ENCODE assay signal across 8 cellular contexts in the genomic region with DNA sequence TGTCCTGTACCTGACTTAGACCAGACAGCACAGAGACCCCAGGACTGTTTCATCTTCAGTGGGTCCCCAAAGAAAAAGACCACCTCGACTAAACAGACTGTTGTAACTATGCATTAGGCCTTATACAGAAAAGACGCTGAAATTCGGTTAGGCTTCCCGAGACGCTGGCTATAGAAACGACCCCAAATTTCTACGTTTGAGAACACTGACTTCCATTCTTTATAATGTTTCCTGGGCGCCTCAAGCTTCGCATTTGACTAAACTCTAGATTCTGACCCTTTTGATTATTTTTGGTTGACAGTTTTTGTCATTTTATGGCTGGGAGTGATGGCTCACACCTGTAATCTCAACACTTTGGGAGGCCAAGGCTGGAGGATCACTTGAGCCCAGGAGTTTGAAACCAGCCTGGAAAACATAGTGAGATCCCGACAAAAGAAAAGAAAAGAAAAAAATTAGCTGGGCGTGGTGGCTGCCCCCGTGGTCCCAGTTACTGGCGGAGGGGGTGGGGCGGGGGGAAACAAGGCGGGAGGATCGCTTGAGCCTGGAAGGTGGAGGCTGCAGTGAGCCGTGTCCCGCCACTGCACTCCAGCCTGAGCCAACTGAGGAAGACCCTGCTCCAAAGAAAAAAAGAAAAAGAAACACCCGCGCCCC. TPM values are rescaled to one million over a fixed set of nuclear protein-coding genes. Genes with fewer than 3 reads are reported as not detected.
DNase-seq lines count a peak whose midpoint lies in the region; ATAC-seq, FAIRE-seq and TF ChIP-seq lines count a peak whose summit lies in the region.

No MANE protein-coding gene starts in this region.

- H3K27me3 ChIP-seq in CD4-positive, alpha-beta memory T cell (ENCODE audit: insufficient read depth, low read length) = no peaks in the 10 kb centered on the region
- no peaks in the 10 kb centered on the region for H3K27me3 ChIP-seq in OCI-LY1 (ENCODE audit: insufficient read depth, low read length)
- no peaks in the 10 kb centered on the region for H3K27me3 ChIP-seq in endothelial cell of umbilical vein (ENCODE audit: control insufficient read depth in 2 of 2, insufficient read depth in 2 of 2, low read length in 2 of 2)
- no peaks in the 10 kb centered on the region for H3K27me3 ChIP-seq in neuron (ENCODE audit: insufficient read depth, low read length)

- H3K36me3 ChIP-seq in CD4-positive, alpha-beta memory T cell (ENCODE audit: insufficient read depth, low read length) = no peaks in the 10 kb centered on the region
- H3K36me3 ChIP-seq in OCI-LY1 (ENCODE audit: insufficient read depth, low read length) (no peaks in the 10 kb centered on the region), endothelial cell of umbilical vein (ENCODE audit: control insufficient read depth in 2 of 2, extremely low read depth in 1 of 2, insufficient read depth in 2 of 2, low read length in 2 of 2) (no peaks in the 10 kb centered on the region), neuron (ENCODE audit: insufficient read depth, low read length) (no peaks in the 10 kb centered on the region)

- H3K79me2 ChIP-seq in OCI-LY1 (ENCODE audit: insufficient read depth, low read length) (peaks cover 34% of the 10 kb centered on the region), endothelial cell of umbilical vein (ENCODE audit: control insufficient read depth, insufficient read depth, low read length) (peaks cover 40% of the 10 kb centered on the region)

- no peak for ATAC-seq in GM18502 (IDR thresholded peaks at IDR 0.05; ENCODE audit: poor library complexity, unreplicated experiment)

- peaks cover 0 to 20% of the 10 kb centered on the region in 2 donors for H3K36me3 Mint-ChIP-seq in CD4-positive, alpha-beta memory T cell

- peak overlapping the region; percentile 89 to 96 (median 92) for H3K27ac Mint-ChIP-seq in CD4-positive, alpha-beta memory T cell

- H3K4me2 ChIP-seq in OCI-LY1 (ENCODE audit: low read length) (peak overlapping the region; percentile 72), endothelial cell of umbilical vein (ENCODE audit: insufficient read depth, low read length) (peak overlapping the region; percentile 65)

- POLR2A ChIA-PET in CD4-positive, alpha-beta memory T cell (lab: Charles Lee; ENCODE audit: partially characterized antibody) = interaction anchor here (0.8 to 5.7 kb wide), 10 partner anchors 9 to 282 kb away, joined by 3 to 63 read pairs (median 3); no protein-coding TSS in a partner anchor
- POLR2A ChIA-PET in endothelial cell of umbilical vein (lab: Charles Lee) = no interaction called here

- H3K27me3 Mint-ChIP-seq in CD4-positive, alpha-beta memory T cell = no peaks in the 10 kb centered on the region

- TF ChIP-seq CTCF in OCI-LY1 (IDR thresholded peaks at IDR 0.05; ENCODE audit: low read length) (no peak), endothelial cell of umbilical vein (IDR thresholded peaks at IDR 0.05; ENCODE audit: extremely low read depth in 1 of 2, insufficient read depth in 1 of 2, low read depth in 1 of 2, low read length in 2 of 2) (no peak)

- no peaks in the 10 kb centered on the region for H3F3A ChIP-seq in OCI-LY1 (ENCODE audit: insufficient read depth, low read length)

- H3K27ac ChIP-seq in CD4-positive, alpha-beta memory T cell (ENCODE audit: low read depth, low read length) = peak overlapping the region; percentile 77
- no peak overlapping the region for H3K27ac ChIP-seq in OCI-LY1 (ENCODE audit: low read depth, low read length, poor library complexity, severe bottlenecking)
- peak overlapping the region; percentile 78 for H3K27ac ChIP-seq in endothelial cell of umbilical vein (ENCODE audit: insufficient read depth, low read depth, low read length)

- DNase-seq in CD4-positive, alpha-beta memory T cell = no peak
- no peak for DNase-seq in endothelial cell of umbilical vein (ENCODE audit: low read depth, low spot score)
- DNase-seq in cerebellar cortex (ENCODE audit: low spot score) = no peak
- no peak for DNase-seq in middle frontal gyrus (ENCODE audit: extremely low spot score, low spot score)
- DNase-seq in hypothalamus (lab: John Stamatoyannopoulos, UW) = no peak

- peak overlapping the region; percentile 87 to 91 (median 89) for H3K4me3 Mint-ChIP-seq in CD4-positive, alpha-beta memory T cell

- CTCF ChIA-PET in CD4-positive, alpha-beta memory T cell (lab: Charles Lee; ENCODE audit: partially characterized antibody) = no interaction called here
- CTCF ChIA-PET in endothelial cell of umbilical vein (lab: Charles Lee) = interaction anchor here (1.2 kb wide), 1 partner anchor 72 kb away, joined by 3 read pairs; no protein-coding TSS in a partner anchor

- peak overlapping the region in 1 of 2 donors; percentile 67 for H3K4me3 ChIP-seq in CD4-positive, alpha-beta memory T cell (ENCODE audit: low read length in 2 of 2)
- H3K4me3 ChIP-seq in OCI-LY1 (ENCODE audit: low read depth, low read length, poor library complexity, severe bottlenecking) = peak overlapping the region; percentile 82
- H3K4me3 ChIP-seq in endothelial cell of umbilical vein (replicated peaks in 1 of 3; ENCODE audit: insufficient read depth in 1 of 3, low read depth in 1 of 3, low read length in 3 of 3) = peak overlapping the region; percentile 79 to 86 (median 85)
- peak overlapping the region; percentile 63 for H3K4me3 ChIP-seq in neuron (ENCODE audit: low read length)

- intact Hi-C loops in CD4-positive, alpha-beta memory T cell (cut with micrococcal nuclease) = loop anchor here (5.0 kb wide), 1 partner anchor 56 kb away; no protein-coding TSS in a partner anchor
- intact Hi-C loops in endothelial cell of umbilical vein (cut with micrococcal nuclease) = no loop called here

- H2AFZ ChIP-seq in OCI-LY1 (ENCODE audit: low read length) (no peak overlapping the region), endothelial cell of umbilical vein (ENCODE audit: low read depth, low read length) (no peak overlapping the region), neuron (ENCODE audit: low read depth, low read length) (peak overlapping the region; percentile 78)

- no peak for TF ChIP-seq POLR2A in endothelial cell of umbilical vein (IDR thresholded peaks at IDR 0.05; ENCODE audit: low read depth, low read length)

- dilution Hi-C loops in endothelial cell of umbilical vein (cut with MboI; ENCODE audit: extremely low pct_ligation_motif_present, low sequenced_read_pairs) = no loop called here

- H3K4me1 ChIP-seq in CD4-positive, alpha-beta memory T cell (ENCODE audit: insufficient read depth, low read length) = peaks cover 39% of the 10 kb centered on the region
- peaks cover 38% of the 10 kb centered on the region for H3K4me1 ChIP-seq in OCI-LY1 (ENCODE audit: insufficient read depth, low read length, severe bottlenecking)
- peaks cover 24% of the 10 kb centered on the region for H3K4me1 ChIP-seq in endothelial cell of umbilical vein (ENCODE audit: control insufficient read depth, extremely low read depth, insufficient read depth, low read length)
- H3K4me1 ChIP-seq in neuron (ENCODE audit: insufficient read depth, low read length) = peaks cover 29% of the 10 kb centered on the region

- no peaks in the 10 kb centered on the region for H3K9me3 Mint-ChIP-seq in CD4-positive, alpha-beta memory T cell

- TSS peak; percentile 66 for BruUV-seq in endothelial cell of umbilical vein (replicated peaks; lab: Mats Ljungman, UMichigan)

- no peaks in the 10 kb centered on the region for H3K9me2 ChIP-seq in OCI-LY1 (ENCODE audit: low read depth, low read length)

- no peak for FAIRE-seq in endothelial cell of umbilical vein (lab: Jason Lieb, UNC)

- H3K4me1 Mint-ChIP-seq in CD4-positive, alpha-beta memory T cell = peaks cover 32 to 48% (median 40%) of the 10 kb centered on the region in 4 donors

- no peaks in the 10 kb centered on the region for H3K9me3 ChIP-seq in CD4-positive, alpha-beta memory T cell (ENCODE audit: control insufficient read depth in 1 of 2, low read length in 2 of 2)
- no peaks in the 10 kb centered on the region for H3K9me3 ChIP-seq in OCI-LY1 (ENCODE audit: low read length)
- H3K9me3 ChIP-seq in endothelial cell of umbilical vein (replicated peaks; ENCODE audit: control insufficient read depth, insufficient read depth, low read length) = no peaks in the 10 kb centered on the region
- no peaks in the 10 kb centered on the region for H3K9me3 ChIP-seq in neuron (ENCODE audit: low read length)

- no peaks in the 10 kb centered on the region for H4K20me1 ChIP-seq in OCI-LY1 (ENCODE audit: insufficient read depth, low read length)
- peaks cover 3% of the 10 kb centered on the region for H4K20me1 ChIP-seq in endothelial cell of umbilical vein (replicated peaks; ENCODE audit: control insufficient read depth, extremely low read depth, insufficient read depth, low read length)

- H3K9ac ChIP-seq in OCI-LY1 (ENCODE audit: low read length) (peak overlapping the region; percentile 84), endothelial cell of umbilical vein (replicated peaks; ENCODE audit: extremely low read depth, insufficient read depth, low read length) (peak overlapping the region; percentile 75)

- no peaks in the 10 kb centered on the region for H3K9me1 ChIP-seq in endothelial cell of umbilical vein (replicated peaks; ENCODE audit: control insufficient read depth, extremely low read depth, insufficient read depth, low read length)

TF ChIP-seq in endothelial cell of umbilical vein, 7 proteins besides CTCF, POLR2A, EP300 and RAD21:
- no peak for TF ChIP-seq FOS (IDR thresholded peaks at IDR 0.05; ENCODE audit: borderline replicate concordance, insufficient read depth, low read length)
- no peak for TF ChIP-seq GATA2 (IDR thresholded peaks at IDR 0.05; ENCODE audit: insufficient read depth, insufficient read length, low read depth, low read length)

RNA-seq across cellular contexts. Expression of gene TRAPPC10, which starts 0.9 kb away (rescaled TPM):
- total RNA-seq in CD4-positive, alpha-beta memory T cell = 10 to 100 TPM; 94.2 to 95.5 TPM
- polyA plus RNA-seq in CD4-positive, alpha-beta memory T cell = 10 to 100 TPM; 17.7 to 40.2 TPM
- 33.6 and 44.4 TPM in 2 replicates for total RNA-seq in endothelial cell of umbilical vein
- polyA plus RNA-seq in endothelial cell of umbilical vein = 21.5 and 21.7 TPM in 2 replicates
- polyA plus RNA-seq in endothelial cell of umbilical vein (2011; cell fraction: cytosol; rRNA removed) = 18.2 and 18.3 TPM in 2 replicates
- polyA plus RNA-seq in endothelial cell of umbilical vein (2011; cell fraction: nucleus; rRNA removed) = 77.6 and 78.7 TPM in 2 replicates
- 26.7 and 33.9 TPM in 2 replicates for polyA plus RNA-seq in endothelial cell of umbilical vein (2012)
- polyA minus RNA-seq in endothelial cell of umbilical vein = 50.7 and 64.9 TPM in 2 replicates
- polyA minus RNA-seq in endothelial cell of umbilical vein (2011; cell fraction: cytosol; rRNA and poly(A)+ RNA removed) = 15.0 TPM
- 49.6 and 69.9 TPM in 2 replicates for polyA minus RNA-seq in endothelial cell of umbilical vein (2011; cell fraction: nucleus; rRNA and poly(A)+ RNA removed)
